Comparison of ENCODE assay signal across 1 cellular context in genomic region chr10:102064868-102065560, GRCh38.
TF ChIP-seq lines count a peak whose summit lies in the region.

Gene HPS6, plus strand, starts transcription at chr10:102065349. Its CDS starts 126 bp downstream, at chr10:102065475.

TF ChIP-seq in GM12878, 131 proteins besides CTCF, POLR2A, EP300 and RAD21 (continued from another document and continues in another):
- TF ChIP-seq E2F4 (IDR thresholded peaks at IDR 0.05; ENCODE audit: low read depth, low read length) (0 out of 2 replicates have a peak, but pooled peaks have one; percentile 16), BACH1 (IDR thresholded peaks at IDR 0.05; ENCODE audit: borderline replicate concordance) (0 out of 2 replicates have a peak, but pooled peaks have one; percentile 54), CREM (IDR thresholded peaks at IDR 0.05; ENCODE audit: low read depth) (peak; percentile 92), E4F1 (IDR thresholded peaks at IDR 0.05; ENCODE audit: borderline replicate concordance, partially characterized antibody) (peak; percentile 36), ZNF622 (IDR thresholded peaks at IDR 0.05) (no peak), RUNX3 (IDR thresholded peaks at IDR 0.05; ENCODE audit: low read length) (no peak), IRF5 (IDR thresholded peaks at IDR 0.05; ENCODE audit: borderline replicate concordance) (no peak), KLF5 (IDR thresholded peaks at IDR 0.05; ENCODE audit: partially characterized antibody) (peak; percentile 37), GATAD2B (conservative IDR thresholded peaks at IDR 0.05; ENCODE audit: low read depth) (peak; percentile 91; the same call in 1 of the 2 replicates), PAX5 (IDR thresholded peaks at IDR 0.05; ENCODE audit: borderline replicate concordance, low read depth, low read length) (no peak), ZBTB33 (IDR thresholded peaks at IDR 0.05) (no peak), ZNF687 (IDR thresholded peaks at IDR 0.05) (peak; percentile 12; the same call in 1 of the 2 replicates), ATF7 (IDR thresholded peaks at IDR 0.05; ENCODE audit: low read depth) (no peak), IKZF2 (IDR thresholded peaks at IDR 0.05) (peak; percentile 77 to 81), TCF7 (IDR thresholded peaks at IDR 0.05; ENCODE audit: borderline replicate concordance) (no peak), ASH2L (IDR thresholded peaks at IDR 0.05; ENCODE audit: borderline replicate concordance, low read depth) (0 out of 2 replicates have a peak, but pooled peaks have one; percentile 45), CBX5 (IDR thresholded peaks at IDR 0.05; ENCODE audit: low read depth) (no peak), FOXM1 (IDR thresholded peaks at IDR 0.05; ENCODE audit: low read depth, low read length) (no peak), ZBTB4 (CRISPR knock-in tag; IDR thresholded peaks at IDR 0.05) (no peak), ZBTB40 (IDR thresholded peaks at IDR 0.05; ENCODE audit: borderline replicate concordance) (no peak), IRF4 (IDR thresholded peaks at IDR 0.05; ENCODE audit: low read depth, low read length) (no peak), HSF1 (IDR thresholded peaks at IDR 0.05; ENCODE audit: low read depth, low read length) (no peak), MTA2 (IDR thresholded peaks at IDR 0.05; ENCODE audit: low read depth) (0 out of 2 replicates have a peak, but pooled peaks have one; percentile 30), SUPT20H (IDR thresholded peaks at IDR 0.05; ENCODE audit: borderline replicate concordance, control insufficient read depth, low read depth, low read length) (no peak), DPF2 (IDR thresholded peaks at IDR 0.05) (no peak; the same call in 1 of the 2 replicates), YY1 (IDR thresholded peaks at IDR 0.05; ENCODE audit: low read depth, low read length) (peak; percentile 81), HDAC6 (IDR thresholded peaks at IDR 0.05; ENCODE audit: unreplicated experiment) (peak; percentile 48), SMARCA5 (IDR thresholded peaks at IDR 0.05) (no peak), CHD1 (IDR thresholded peaks at IDR 0.05; ENCODE audit: low read depth, low read length) (no peak), NKRF (conservative IDR thresholded peaks at IDR 0.05) (peak; percentile 43)
